17 cellular contexts compared by ENCODE assay signal in the genomic region with DNA sequence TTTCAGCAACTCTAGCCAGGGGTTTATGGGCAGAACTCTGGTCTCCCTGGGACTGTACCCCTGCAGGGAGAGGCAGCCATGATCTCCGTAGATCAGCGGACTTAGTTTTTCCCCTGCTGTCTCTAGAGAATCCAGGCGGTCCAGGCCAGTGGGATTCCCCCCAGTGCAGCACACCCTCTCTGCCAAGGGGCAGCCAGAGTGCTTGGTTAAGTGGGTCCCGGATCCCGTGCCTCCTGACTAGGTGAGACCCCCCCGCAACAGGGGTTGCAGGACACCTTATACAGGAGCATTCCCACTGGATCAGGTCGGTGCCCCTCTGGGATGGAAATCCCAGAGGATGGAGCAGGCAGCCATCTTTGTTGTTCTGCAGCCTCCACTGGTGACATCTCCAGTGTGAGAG. TPM values are rescaled to one million over a fixed set of nuclear protein-coding genes. Genes with fewer than 3 reads are reported as not detected.
A peak's percentile ranks its signal among the peaks of the same experiment; 100 is the strongest.
DNase-seq lines count a peak whose midpoint lies in the region; ATAC-seq, FAIRE-seq and TF ChIP-seq lines count a peak whose summit lies in the region.
"Had no signal": no experiment of that assay in that cellular context is flagged by ENCODE, and none has a peak within 500 bp of the region (broad histone marks: within the 10 kb centered on the region; RNA-seq: fewer than 3 reads in every experiment).

No MANE protein-coding gene starts in this region.

- H2AFZ ChIP-seq in PC-3 (ENCODE audit: low read length) (no peak overlapping the region), H1 (ENCODE audit: low read length) (no peak overlapping the region)

- H3K14ac ChIP-seq in H1 (ENCODE audit: insufficient read length) = no peak overlapping the region

- H3F3A ChIP-seq in PC-3 (ENCODE audit: low read length, unreplicated experiment) = no peaks in the 10 kb centered on the region

- no peaks in the 10 kb centered on the region for H3K9me3 ChIP-seq in PC-3 (ENCODE audit: low read length)
- H3K9me3 ChIP-seq in H1 (ENCODE audit: insufficient read depth in 2 of 2, low read depth in 1 of 2, low read length in 1 of 2) = peaks cover 2 to 4% of the 10 kb centered on the region in 2 experiments; a peak in 2 of 4 replicates
- no peaks in the 10 kb centered on the region for H3K9me3 ChIP-seq in Peyer's patch

- H3K9me2 ChIP-seq in PC-3 (replicated peaks; ENCODE audit: low read length) = no peaks in the 10 kb centered on the region

- FAIRE-seq in H1 (lab: Jason Lieb, UNC) = no peak
- FAIRE-seq: GM12892 had no signal

- TF ChIP-seq POLR2A in H1 (IDR thresholded peaks at IDR 0.05; ENCODE audit: control extremely low read depth in 1 of 2, low read depth in 2 of 2, low read length in 2 of 2) = no peak
- TF ChIP-seq POLR2A in Peyer's patch (IDR thresholded peaks at IDR 0.05) = no peak

- H4K8ac ChIP-seq in H1 (ENCODE audit: extremely low read depth, insufficient read depth, low read length) = no peak overlapping the region

- H4K5ac ChIP-seq in H1 (ENCODE audit: insufficient read length, low read depth, low read length) = no peak overlapping the region

- H4K20me1 ChIP-seq in PC-3 (ENCODE audit: low read length) = no peaks in the 10 kb centered on the region
- no peaks in the 10 kb centered on the region for H4K20me1 ChIP-seq in H1 (replicated peaks in 1 of 2; ENCODE audit: control insufficient read depth in 1 of 2, insufficient read depth in 2 of 2, low read length in 2 of 2)
- H4K20me1 ChIP-seq: BLaER1 had no signal

- no peak overlapping the region for H2BK12ac ChIP-seq in H1 (ENCODE audit: low read depth, low read length)

- POLR2A ChIA-PET in PC-3 (lab: Charles Lee; ENCODE audit: unreplicated experiment) (no interaction called here), H1 (lab: Charles Lee; ENCODE audit: partially characterized antibody) (no interaction called here)

- no peak overlapping the region for H2BK5ac ChIP-seq in H1 (ENCODE audit: low read depth, low read length)

- ATAC-seq in PC-3 = no peak
- ATAC-seq in omental fat pad (ENCODE audit: low FRiP score) = peak; percentile 29
- ATAC-seq in GM21390 (IDR thresholded peaks at IDR 0.05; ENCODE audit: unreplicated experiment) = no peak

- CTCF ChIA-PET in PC-3 (lab: Charles Lee) = no interaction called here
- CTCF ChIA-PET in H1 (lab: Charles Lee; ENCODE audit: partially characterized antibody) = interaction anchor here (0.6 kb wide), 1 partner anchor 187 kb away, joined by 3 read pairs; no protein-coding TSS in a partner anchor

- H3K4me1 ChIP-seq in PC-3 (ENCODE audit: insufficient read depth, low read length) (peaks cover 31% of the 10 kb centered on the region), H1 (replicated peaks in 1 of 4; ENCODE audit: control insufficient read depth in 3 of 4, insufficient read depth in 4 of 4, low read length in 3 of 4) (peaks cover 0 to 4% (median 0%) of the 10 kb centered on the region in 4 experiments; a peak in 1 of 7 replicates), Peyer's patch (no peaks in the 10 kb centered on the region)

- no peak overlapping the region for H3K4me3 ChIP-seq in PC-3 (ENCODE audit: low read length)
- no peak overlapping the region for H3K4me3 ChIP-seq in H1 (ENCODE audit: extremely low read depth in 1 of 4, insufficient read depth in 2 of 4, low read depth in 3 of 4, low read length in 4 of 4)
- H3K4me3 ChIP-seq in Peyer's patch = no peak overlapping the region
- H3K4me3 ChIP-seq: BLaER1 had no signal

- peak overlapping the region; percentile 13; the same call in 1 of the 2 replicates for H2AK5ac ChIP-seq in H1 (ENCODE audit: low read depth, low read length)

- H3K79me2 ChIP-seq in PC-3 (ENCODE audit: low read length) (no peaks in the 10 kb centered on the region), H1 (ENCODE audit: control insufficient read depth in 1 of 2, insufficient read depth in 2 of 2, low read length in 2 of 2) (peaks cover 0 to 32% of the 10 kb centered on the region in 2 experiments; a peak in 2 of 4 replicates)

- no peak overlapping the region for H3K56ac ChIP-seq in H1 (replicated peaks; ENCODE audit: insufficient read length, low read depth, low read length)

- TF ChIP-seq EP300 in H1 (IDR thresholded peaks at IDR 0.05; ENCODE audit: borderline replicate concordance in 1 of 2, low read depth in 2 of 2, low read length in 2 of 2) = no peak

- DNase-seq in PC-3 = no peak
- no peak for DNase-seq in H1 (ENCODE audit: low read depth in 1 of 2, low spot score in 2 of 2)
- DNase-seq in omental fat pad (ENCODE audit: low spot score) = no peak
- no peak for DNase-seq in Peyer's patch
- DNase-seq in activated CD4-positive, CD25-positive, alpha-beta regulatory T cell treated with anti-CD3 and anti-CD28 coated beads, Interleukin-2, amount 50 U/mL, for 72 hours = no peak
- DNase-seq in activated CD8-positive, alpha-beta memory T cell treated with anti-CD3 and anti-CD28 coated beads for 24 hours = no peak
- DNase-seq: 8988T; CD4-positive, alpha-beta memory T cell; DMS153; DMS79; GDM1; HCEC 1CT; HFFc6 had no signal

- TF ChIP-seq RAD21 in H1 (IDR thresholded peaks at IDR 0.05 in 1 of 2, conservative IDR thresholded peaks at IDR 0.05 in 1 of 2; ENCODE audit: low read depth in 2 of 2, low read length in 2 of 2) = no peak

- H2BK15ac ChIP-seq in H1 (ENCODE audit: low read length) = no peak overlapping the region

- H3K27me3 ChIP-seq in PC-3 (ENCODE audit: low read length) (no peaks in the 10 kb centered on the region), H1 (replicated peaks in 1 of 4; ENCODE audit: control insufficient read depth in 3 of 4, extremely low read depth in 1 of 4, insufficient read depth in 3 of 4, low read length in 3 of 4) (no peaks in the 10 kb centered on the region), Peyer's patch (no peaks in the 10 kb centered on the region)
- H3K27me3 ChIP-seq: BLaER1 had no signal

- no peak overlapping the region for H3K4ac ChIP-seq in H1 (replicated peaks; ENCODE audit: insufficient read length, low read depth, low read length)

- H3K23ac ChIP-seq in H1 (ENCODE audit: insufficient read length) = no peak overlapping the region

- no peaks in the 10 kb centered on the region for H3K23me2 ChIP-seq in H1 (ENCODE audit: low read depth, low read length)

- intact Hi-C loops in PC-3 (cut with micrococcal nuclease) = no loop called here

- 0 out of 2 replicates have a peak overlapping the region, but pooled peaks have one; percentile 25 for H3K4me2 ChIP-seq in PC-3 (ENCODE audit: low read length)
- H3K4me2 ChIP-seq in H1 (ENCODE audit: insufficient read depth in 1 of 2, low read depth in 2 of 2, low read length in 2 of 2) = no peak overlapping the region
- H3K4me2 ChIP-seq: BLaER1 had no signal

- H3K79me1 ChIP-seq in H1 (ENCODE audit: low read depth, low read length) = no peaks in the 10 kb centered on the region

- no peak for TF ChIP-seq CTCF in PC-3 (conservative IDR thresholded peaks at IDR 0.05; ENCODE audit: low read depth, low read length)
- no peak for TF ChIP-seq CTCF in H1 (IDR thresholded peaks at IDR 0.05; ENCODE audit: control extremely low read depth in 1 of 3, insufficient read depth in 1 of 3, low read depth in 1 of 3, low read length in 3 of 3)
- TF ChIP-seq CTCF in omental fat pad (IDR thresholded peaks at IDR 0.05) = no peak
- no peak for TF ChIP-seq CTCF in Peyer's patch (IDR thresholded peaks at IDR 0.05)

- no peak overlapping the region for H3K27ac ChIP-seq in PC-3 (ENCODE audit: low read length)
- H3K27ac ChIP-seq in H1 (ENCODE audit: low read depth, low read length) = no peak overlapping the region
- no peak overlapping the region for H3K27ac ChIP-seq in Peyer's patch
- H3K27ac ChIP-seq: BLaER1, HL-60 had no signal

- H2BK120ac ChIP-seq in H1 (replicated peaks; ENCODE audit: low read depth, low read length) = no peak overlapping the region

- H3K9ac ChIP-seq in PC-3 (ENCODE audit: low read length) (no peak overlapping the region), H1 (replicated peaks in 1 of 4; ENCODE audit: extremely low read depth in 1 of 4, low read depth in 3 of 4, low read length in 3 of 4) (no peak overlapping the region)
- H3K9ac ChIP-seq: BLaER1 had no signal

- no peak overlapping the region for H2BK20ac ChIP-seq in H1 (ENCODE audit: low read length)

- no TSS peak for BruUV-seq in PC-3 (replicated peaks; lab: Mats Ljungman, UMichigan)

- WGBS in H1 (ENCODE audit: extremely low coverage in 1 of 2, insufficient coverage in 1 of 2, insufficient read length in 1 of 2, insufficient replicate concordance in 2 of 2, low coverage in 1 of 2, low lambda C conversion rate in 2 of 2, missing lambda C conversion rate in 1 of 2), 2 experiments = 92% methylated on average over 7 of the region's 7 CpGs; no CpG with 5 or more reads in 1 of the 2 experiments

- no peak overlapping the region for H4K91ac ChIP-seq in H1 (replicated peaks; ENCODE audit: insufficient read length, low read length)

- no peaks in the 10 kb centered on the region for H3K36me3 ChIP-seq in PC-3 (ENCODE audit: low read depth, low read length)
- H3K36me3 ChIP-seq in H1 (ENCODE audit: control insufficient read depth in 2 of 4, insufficient read depth in 4 of 4, low read length in 3 of 4) = peaks cover 0 to 2% (median 0%) of the 10 kb centered on the region in 4 experiments; a peak in 1 of 8 replicates
- H3K36me3 ChIP-seq in Peyer's patch = no peaks in the 10 kb centered on the region

- no peak overlapping the region for H3K18ac ChIP-seq in H1 (ENCODE audit: extremely low read depth, low read length)

RNA-seq across cellular contexts. Expression of a gene that starts 33.0 kb away (rescaled TPM):
- total RNA-seq in PC-3 (2014; rRNA removed) = 4.0 and 6.3 TPM in 2 replicates
- total RNA-seq in H1 (2021; fragmentation: NEBNext Ultra II Directional; extraction: Animal tissue kit (Norgen Biotek cat#: 25700)) = 23.0 and 25.8 TPM in 2 replicates
- polyA plus RNA-seq in H1 (2011; rRNA removed) = 7.3 and 9.3 TPM in 2 replicates
- 9.3 TPM for polyA plus RNA-seq in H1 (2011; cell fraction: cytosol; rRNA removed)
- polyA plus RNA-seq in H1 (2011; cell fraction: nucleus; rRNA removed) = 20.6 TPM
- 9.2 to 13.2 TPM (median 10.4 TPM) in 4 replicates for polyA plus RNA-seq in H1 (2012, experiment 1 of 2)
- polyA plus RNA-seq in H1 (2012, experiment 2 of 2) = 0.94 TPM
- polyA plus RNA-seq in H1 (2013, experiment 1 of 2) = 4.5 TPM
- polyA plus RNA-seq in H1 (2013, experiment 2 of 2) = 3.8 TPM
- polyA minus RNA-seq in H1 (2011; rRNA and poly(A)+ RNA removed) = 69.6 and 114 TPM in 2 replicates
- 24.2 TPM for polyA minus RNA-seq in H1 (2011; cell fraction: cytosol; rRNA and poly(A)+ RNA removed)
- polyA minus RNA-seq in H1 (2011; cell fraction: nucleus; rRNA and poly(A)+ RNA removed) = 257 TPM
- 10 to 100 TPM; 15.9 to 18.5 (median 17.4) TPM for total RNA-seq in omental fat pad
- total RNA-seq in Peyer's patch = 10 to 100 TPM in 1 of 4 donors, 1 to 10 TPM in 3; 6.5 to 41.3 (median 7.4) TPM

RNA-seq across cellular contexts. Expression of a gene that starts 33.5 kb away (rescaled TPM):
- total RNA-seq in PC-3 (2014; rRNA removed) = 249 and 304 TPM in 2 replicates
- total RNA-seq in H1 (2021; fragmentation: NEBNext Ultra II Directional; extraction: Animal tissue kit (Norgen Biotek cat#: 25700)) = 335 and 353 TPM in 2 replicates
- polyA plus RNA-seq in H1 (2011; rRNA removed) = 201 and 376 TPM in 2 replicates
- 377 TPM for polyA plus RNA-seq in H1 (2011; cell fraction: cytosol; rRNA removed)
- polyA plus RNA-seq in H1 (2011; cell fraction: nucleus; rRNA removed) = 175 TPM
- 321 to 344 TPM (median 332 TPM) in 4 replicates for polyA plus RNA-seq in H1 (2012, experiment 1 of 2)
- polyA plus RNA-seq in H1 (2012, experiment 2 of 2) = 86.2 TPM
- polyA plus RNA-seq in H1 (2013, experiment 1 of 2) = 252 TPM
- 229 TPM for polyA plus RNA-seq in H1 (2013, experiment 2 of 2)
- polyA minus RNA-seq in H1 (2011; rRNA and poly(A)+ RNA removed) = 252 and 357 TPM in 2 replicates
- 89.6 TPM for polyA minus RNA-seq in H1 (2011; cell fraction: cytosol; rRNA and poly(A)+ RNA removed)
- polyA minus RNA-seq in H1 (2011; cell fraction: nucleus; rRNA and poly(A)+ RNA removed) = 147 TPM
- total RNA-seq in omental fat pad = 100 to 1,000 TPM; 152 to 266 (median 192) TPM
- total RNA-seq in Peyer's patch = 100 to 1,000 TPM in 3 of 4 donors, 10 to 100 TPM in 1; 59.4 to 178 (median 127) TPM
